24 cellular contexts compared by ENCODE assay signal in genomic region chr11:28460348-28460747, GRCh38.
DNase-seq lines count a peak whose midpoint lies in the region; ATAC-seq, FAIRE-seq and TF ChIP-seq lines count a peak whose summit lies in the region.
"Had no signal": no experiment of that assay in that cellular context is flagged by ENCODE, and none has a peak within 500 bp of the region (broad histone marks: within the 10 kb centered on the region; RNA-seq: fewer than 3 reads in every experiment).

No MANE protein-coding gene starts in this region.

- H3K27me3 ChIP-seq in MG63 = no peaks in the 10 kb centered on the region
- no peaks in the 10 kb centered on the region for H3K27me3 ChIP-seq in endothelial cell of umbilical vein (ENCODE audit: control insufficient read depth in 2 of 2, insufficient read depth in 2 of 2, low read length in 2 of 2)
- no peaks in the 10 kb centered on the region for H3K27me3 ChIP-seq in esophagus muscularis mucosa

- ATAC-seq in GM21390 (IDR thresholded peaks at IDR 0.05; ENCODE audit: unreplicated experiment) (no peak), HG03159 (IDR thresholded peaks at IDR 0.05; ENCODE audit: unreplicated experiment) (no peak)
- ATAC-seq in activated CD4-positive, CD25-positive, alpha-beta regulatory T cell treated with anti-CD3 and anti-CD28 coated beads, Interleukin-2, amount 50 U/mL, for 24 hours = no peak
- ATAC-seq: GM23338, K562 had no signal

- peak overlapping the region; percentile 30 for H3K27ac Mint-ChIP-seq in neural crest cell (ENCODE audit: unreplicated experiment)
- H3K27ac Mint-ChIP-seq: CD8-positive, alpha-beta memory T cell; GM23338 had no signal

- no peak for FAIRE-seq in endothelial cell of umbilical vein (lab: Jason Lieb, UNC)
- FAIRE-seq: GM18507, K562 had no signal

- H3K36me3 ChIP-seq in MG63 (0 out of 2 replicates have a peak, but pooled peaks cover 4% of the 10 kb centered on the region), endothelial cell of umbilical vein (ENCODE audit: control insufficient read depth in 2 of 2, extremely low read depth in 1 of 2, insufficient read depth in 2 of 2, low read length in 2 of 2) (no peaks in the 10 kb centered on the region), esophagus muscularis mucosa (no peaks in the 10 kb centered on the region)

- H3K27ac ChIP-seq in endothelial cell of umbilical vein (ENCODE audit: insufficient read depth, low read depth, low read length) (no peak overlapping the region), esophagus muscularis mucosa (replicated peaks in 1 of 4) (no peak overlapping the region)
- H3K27ac ChIP-seq: C4-2B had no signal

- TF ChIP-seq CTCF in endothelial cell of umbilical vein (IDR thresholded peaks at IDR 0.05; ENCODE audit: extremely low read depth in 1 of 2, insufficient read depth in 1 of 2, low read depth in 1 of 2, low read length in 2 of 2) = no peak
- no peak for TF ChIP-seq CTCF in neural crest cell (conservative IDR thresholded peaks at IDR 0.05)
- no peak for TF ChIP-seq CTCF in esophagus muscularis mucosa (IDR thresholded peaks at IDR 0.05)

- H3K4me3 Mint-ChIP-seq in neural crest cell = no peak overlapping the region
- H3K4me3 Mint-ChIP-seq: CD8-positive, alpha-beta memory T cell; GM23338 had no signal

- H3K4me1 ChIP-seq in endothelial cell of umbilical vein (ENCODE audit: control insufficient read depth, extremely low read depth, insufficient read depth, low read length) = peaks cover 21% of the 10 kb centered on the region
- no peaks in the 10 kb centered on the region for H3K4me1 ChIP-seq in esophagus muscularis mucosa

- no peaks in the 10 kb centered on the region for H3K4me1 Mint-ChIP-seq in neural crest cell
- H3K4me1 Mint-ChIP-seq: CD8-positive, alpha-beta memory T cell; GM23338 had no signal

- no peak overlapping the region for H3K4me3 ChIP-seq in MG63
- H3K4me3 ChIP-seq in endothelial cell of umbilical vein (replicated peaks in 1 of 3; ENCODE audit: insufficient read depth in 1 of 3, low read depth in 1 of 3, low read length in 3 of 3) = no peak overlapping the region
- H3K4me3 ChIP-seq in esophagus muscularis mucosa = no peak overlapping the region
- H3K4me3 ChIP-seq: GM23338, K562 had no signal

- dilution Hi-C loops in endothelial cell of umbilical vein (cut with MboI; ENCODE audit: extremely low pct_ligation_motif_present, low sequenced_read_pairs) = no loop called here

- TF ChIP-seq EP300 in esophagus muscularis mucosa (IDR thresholded peaks at IDR 0.05) = no peak

- no peaks in the 10 kb centered on the region for H4K20me1 ChIP-seq in endothelial cell of umbilical vein (replicated peaks; ENCODE audit: control insufficient read depth, extremely low read depth, insufficient read depth, low read length)

- CTCF ChIA-PET in endothelial cell of umbilical vein (lab: Charles Lee) = no interaction called here

- no TSS peak for BruUV-seq in endothelial cell of umbilical vein (replicated peaks; lab: Mats Ljungman, UMichigan)

- intact Hi-C loops in endothelial cell of umbilical vein (cut with micrococcal nuclease) = loop anchor here (10.0 kb wide), 1 partner anchor 214 kb away; no protein-coding TSS in a partner anchor
- intact Hi-C loops in esophagus muscularis mucosa (cut with DNase I) = no loop called here

- H2AFZ ChIP-seq in endothelial cell of umbilical vein (ENCODE audit: low read depth, low read length) = no peak overlapping the region
- H2AFZ ChIP-seq: GM23338 had no signal

- TF ChIP-seq POLR2A in endothelial cell of umbilical vein (IDR thresholded peaks at IDR 0.05; ENCODE audit: low read depth, low read length) (no peak), esophagus muscularis mucosa (IDR thresholded peaks at IDR 0.05; ENCODE audit: low read depth) (no peak)

- H3K4me2 ChIP-seq in endothelial cell of umbilical vein (ENCODE audit: insufficient read depth, low read length) = peak overlapping the region; percentile 38
- H3K4me2 ChIP-seq: GM23338 had no signal

- no peaks in the 10 kb centered on the region for H3K36me3 Mint-ChIP-seq in neural crest cell (ENCODE audit: low read depth)

- peaks cover 2% of the 10 kb centered on the region for H3K9me3 Mint-ChIP-seq in neural crest cell
- H3K9me3 Mint-ChIP-seq: GM23338 had no signal

- no peak overlapping the region for H3K9ac ChIP-seq in endothelial cell of umbilical vein (replicated peaks; ENCODE audit: extremely low read depth, insufficient read depth, low read length)

- H3K9me3 ChIP-seq in MG63 (no peaks in the 10 kb centered on the region), endothelial cell of umbilical vein (replicated peaks; ENCODE audit: control insufficient read depth, insufficient read depth, low read length) (no peaks in the 10 kb centered on the region), esophagus muscularis mucosa (no peaks in the 10 kb centered on the region)

- POLR2A ChIA-PET in endothelial cell of umbilical vein (lab: Charles Lee) = no interaction called here

- no peaks in the 10 kb centered on the region for H3K79me2 ChIP-seq in endothelial cell of umbilical vein (ENCODE audit: control insufficient read depth, insufficient read depth, low read length)

- DNase-seq in EL (peak; percentile 25), MG63 (peak; percentile 12), endothelial cell of umbilical vein (ENCODE audit: low read depth, low spot score) (peak; percentile 38), neural crest cell (ENCODE audit: low read depth, low spot score) (no peak), esophagus muscularis mucosa (ENCODE audit: extremely low spot score) (no peak)
- DNase-seq: Calu3; CD8-positive, alpha-beta memory T cell; DMS153; GDM1; NCI-H1105; NCI-H146; NCI-H2029; NCI-H226; NCI-H524 treated with DMSO at 0.1 percent for 48 hours; NCI-H82; OCI-M1; SHP77 had no signal

- no peaks in the 10 kb centered on the region for H3K9me1 ChIP-seq in endothelial cell of umbilical vein (replicated peaks; ENCODE audit: control insufficient read depth, extremely low read depth, insufficient read depth, low read length)

- no peaks in the 10 kb centered on the region for H3K27me3 Mint-ChIP-seq in neural crest cell (ENCODE audit: low read depth)
- H3K27me3 Mint-ChIP-seq: CD8-positive, alpha-beta memory T cell had no signal

TF ChIP-seq in endothelial cell of umbilical vein, 7 proteins besides CTCF, POLR2A, EP300 and RAD21:
- TF ChIP-seq FOS (IDR thresholded peaks at IDR 0.05; ENCODE audit: borderline replicate concordance, insufficient read depth, low read length) (peak; percentile 62), EZH2 (IDR thresholded peaks at IDR 0.05; ENCODE audit: borderline replicate concordance, low read depth, low read length, severe bottlenecking) (no peak), POLR2AphosphoS5 (IDR thresholded peaks at IDR 0.05; ENCODE audit: insufficient read depth, low read depth, low read length) (no peak), GATA2 (IDR thresholded peaks at IDR 0.05; ENCODE audit: insufficient read depth, insufficient read length, low read depth, low read length) (peak; percentile 29)

Comparison
In these comparisons a context has a peak if more than half of its experiments do, and no peak if none do; other contexts are left out.
1. DNase-seq: peak in EL (single experiment), MG63 (single experiment) and endothelial cell of umbilical vein (single experiment); none in neural crest cell (single experiment) and esophagus muscularis mucosa (single experiment).